ENCODE assay signal across 21 cellular contexts in the genomic region with DNA sequence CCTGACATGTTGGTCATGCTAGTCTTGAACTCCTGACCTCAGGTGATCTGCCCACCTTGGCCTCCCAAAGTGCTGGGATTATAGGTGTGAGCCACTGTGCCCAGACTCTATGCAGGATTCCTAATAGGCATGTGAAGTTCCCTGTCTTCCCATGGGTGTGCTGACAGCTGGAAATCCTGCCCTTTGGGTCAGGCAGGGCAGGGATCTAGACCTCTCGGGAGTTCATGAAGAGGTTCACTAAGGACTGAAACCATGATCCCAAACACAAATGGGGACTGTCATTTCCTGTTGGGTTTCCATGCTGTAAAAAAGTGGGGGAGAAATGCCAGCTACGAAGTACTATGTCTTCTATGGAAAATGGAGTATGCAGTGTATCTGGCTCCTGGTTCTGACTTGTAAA. TPM values are rescaled to one million over a fixed set of nuclear protein-coding genes. Genes with fewer than 3 reads are reported as not detected.
DNase-seq lines count a peak whose midpoint lies in the region; ATAC-seq and TF ChIP-seq lines count a peak whose summit lies in the region.
"Had no signal": no experiment of that assay in that cellular context is flagged by ENCODE, and none has a peak within 500 bp of the region (broad histone marks: within the 10 kb centered on the region; RNA-seq: fewer than 3 reads in every experiment).

No MANE protein-coding gene starts in this region.

- no peak for TF ChIP-seq EP300 in transverse colon (IDR thresholded peaks at IDR 0.05; ENCODE audit: low read depth)

- DNase-seq in left ventricle myocardium inferior (no peak), cardiac septum (ENCODE audit: low spot score) (no peak), left ventricle myocardium superior (no peak), psoas muscle (no peak), transverse colon (no peak), SW480 (ENCODE audit: low spot score) (no peak), hepatic stellate cell (ENCODE audit: low spot score) (no peak), HUDEP-2 (lab: John Stamatoyannopoulos, UW; ENCODE audit: unreplicated experiment in 76 of 76) (no peak)
- DNase-seq: activated CD8-positive, alpha-beta T cell treated with anti-CD3 and anti-CD28 coated beads, Interleukin-2, amount 10 ng/mL, durations not matched to agents 7 days and 5 days; activated gamma-delta T cell treated with Interleukin-2 at 50 U/mL for 16 hours; activated T-cell treated with anti-CD3 and anti-CD28 coated beads for 4 hours; COR-L47; dermis blood vessel endothelial cell; DND-41; H7; head of caudate nucleus; mesendoderm; naive thymus-derived CD8-positive, alpha-beta T cell; stimulated activated CD8-positive, alpha-beta memory T cell treated with anti-CD3 and anti-CD28 coated beads, Interleukin-4, amount 100 ng/mL, for 48 hours had no signal

- WGBS in psoas muscle, 3 donors, result 37 to 62% (median 48%) methylated on average over 2 of the region's 2 CpGs
- WGBS in transverse colon (ENCODE audit: low coverage in 1 of 2), 2 donors, result 80% methylated on average over 2 of the region's 2 CpGs; no CpG with 5 or more reads in 1 of the 2 donors

- no peak for TF ChIP-seq CTCF in left ventricle myocardium inferior (IDR thresholded peaks at IDR 0.05; ENCODE audit: borderline replicate concordance)
- no peak for TF ChIP-seq CTCF in psoas muscle (IDR thresholded peaks at IDR 0.05)
- TF ChIP-seq CTCF in transverse colon (IDR thresholded peaks at IDR 0.05), result no peak

- no peak overlapping the region for H3K4me3 ChIP-seq in left ventricle myocardium inferior
- no peak overlapping the region for H3K4me3 ChIP-seq in psoas muscle
- no peak overlapping the region for H3K4me3 ChIP-seq in transverse colon
- H3K4me3 ChIP-seq: cardiac muscle cell, SJSA1 had no signal

- H3K27me3 ChIP-seq in left ventricle myocardium inferior (ENCODE audit: low read depth), result no peaks in the 10 kb centered on the region
- no peaks in the 10 kb centered on the region for H3K27me3 ChIP-seq in psoas muscle (ENCODE audit: insufficient read depth in 3 of 3, low read length in 2 of 3)
- H3K27me3 ChIP-seq in transverse colon, result no peaks in the 10 kb centered on the region
- H3K27me3 ChIP-seq: cardiac muscle cell, SJSA1 had no signal

- ATAC-seq in left ventricle myocardium superior, result peak; percentile 39
- no peak for ATAC-seq in psoas muscle
- ATAC-seq: activated CD8-positive, alpha-beta T cell treated with anti-CD3 and anti-CD28 coated beads, Interleukin-2, amount 10 ng/mL, durations not matched to agents 7 days and 5 days; naive thymus-derived CD8-positive, alpha-beta T cell had no signal

- H3K36me3 ChIP-seq in left ventricle myocardium inferior, result no peaks in the 10 kb centered on the region
- H3K36me3 ChIP-seq in psoas muscle (ENCODE audit: insufficient read depth in 1 of 2, low read depth in 1 of 2), result no peaks in the 10 kb centered on the region
- H3K36me3 ChIP-seq in transverse colon, result no peaks in the 10 kb centered on the region
- H3K36me3 ChIP-seq: cardiac muscle cell, SJSA1 had no signal

- intact Hi-C loops in left ventricle myocardium inferior (cut with micrococcal nuclease), result no loop called here
- intact Hi-C loops in cardiac septum (cut with DNase I), result no loop called here
- intact Hi-C loops in left ventricle myocardium superior (cut with micrococcal nuclease), result no loop called here
- intact Hi-C loops in psoas muscle (cut with DNase I), result no loop called here
- intact Hi-C loops in transverse colon (cut with DNase I; ENCODE audit: low total_unique reads), result no loop called here

- H3K4me1 ChIP-seq in left ventricle myocardium inferior (peaks cover 39% of the 10 kb centered on the region), psoas muscle (peaks cover 5% of the 10 kb centered on the region), transverse colon (peaks cover 7 to 24% (median 11%) of the 10 kb centered on the region in 4 donors)

- TF ChIP-seq POLR2A in transverse colon (IDR thresholded peaks at IDR 0.05), result no peak

- H3K27ac ChIP-seq in left ventricle myocardium inferior (replicated peaks) (peak overlapping the region; percentile 80), psoas muscle (peak overlapping the region; percentile 53), transverse colon (peak overlapping the region in 3 of 4 donors; percentile 21 to 36 (median 29))
- H3K27ac ChIP-seq: SJSA1 had no signal

- in situ Hi-C loops in transverse colon (cut with MboI; ENCODE audit: low pct_ligation_motif_present in 1 of 4, low pct_unique_long_range_greater_than_20kb in 1 of 4, low sequenced_read_pairs in 3 of 4), result no loop called here

- no peaks in the 10 kb centered on the region for H3K9me3 ChIP-seq in left ventricle myocardium inferior (replicated peaks)
- no peaks in the 10 kb centered on the region for H3K9me3 ChIP-seq in psoas muscle
- no peaks in the 10 kb centered on the region for H3K9me3 ChIP-seq in transverse colon
- H3K9me3 ChIP-seq: SJSA1 had no signal

RNA-seq across cellular contexts. Expression of gene HIC1, which starts 52.1 kb away (rescaled TPM):
- total RNA-seq in left ventricle myocardium inferior (23.5 TPM), cardiac septum (15.0 TPM), left ventricle myocardium superior (19.0 TPM), psoas muscle (10 to 100 TPM in 1 of 4 donors, 1 to 10 TPM in 3; 4.3 to 12.6 (median 9.4) TPM), transverse colon (10 to 100 TPM in 2 of 4 donors, 1 to 10 TPM in 2; 9.1 to 32.5 (median 14.7) TPM)
- polyA plus RNA-seq in psoas muscle, result 1 to 10 TPM; 2.0 to 3.5 (median 2.1) TPM

Comparison
In these comparisons a context has a peak if more than half of its experiments do, and no peak if none do; other contexts are left out.
1. H3K27ac ChIP-seq: peak in every context shown above with its lines; median percentile 80 in left ventricle myocardium inferior; 53 in psoas muscle; 29 in transverse colon.